Comparison of ENCODE assay signal across 8 cellular contexts in the genomic region with DNA sequence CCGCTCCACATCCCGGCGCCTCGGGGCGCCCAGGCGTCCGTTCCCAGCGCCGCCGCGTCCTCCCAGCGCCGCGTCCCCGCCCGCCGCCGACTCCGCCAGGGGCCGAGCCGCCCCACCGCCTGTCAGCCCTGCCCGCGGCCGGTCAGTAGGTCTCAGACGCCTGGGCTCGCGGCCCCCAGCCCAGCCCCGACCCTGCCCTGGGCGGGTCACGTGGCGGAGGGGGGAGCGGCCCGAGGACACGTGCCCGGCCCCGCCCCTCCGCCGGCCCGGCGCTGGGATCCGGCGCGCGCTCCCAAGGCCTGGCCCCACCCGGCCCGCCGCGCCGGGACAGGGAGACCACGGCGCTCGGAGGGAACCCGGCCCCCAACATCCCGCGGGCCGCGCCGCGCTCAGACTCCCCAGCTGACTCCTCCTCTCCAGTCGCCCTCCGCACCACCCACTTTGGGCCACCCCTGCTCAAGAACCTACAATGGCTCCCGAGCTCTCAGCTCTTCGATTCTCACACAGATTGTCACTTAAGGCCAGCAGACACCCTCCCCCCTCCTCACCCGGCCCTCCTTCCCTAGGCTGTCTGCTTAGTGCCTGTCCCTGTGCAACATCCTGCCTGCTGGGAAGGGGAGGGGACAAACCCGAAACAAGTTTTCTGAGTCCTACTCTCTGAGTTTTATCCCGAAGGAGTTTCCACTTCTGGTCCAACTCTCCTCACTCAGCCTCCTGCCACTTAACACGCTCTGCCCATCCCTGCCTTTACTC. TPM values are rescaled to one million over a fixed set of nuclear protein-coding genes. Genes with fewer than 3 reads are reported as not detected.
DNase-seq lines count a peak whose midpoint lies in the region; ATAC-seq and TF ChIP-seq lines count a peak whose summit lies in the region.

A gene with protein sequence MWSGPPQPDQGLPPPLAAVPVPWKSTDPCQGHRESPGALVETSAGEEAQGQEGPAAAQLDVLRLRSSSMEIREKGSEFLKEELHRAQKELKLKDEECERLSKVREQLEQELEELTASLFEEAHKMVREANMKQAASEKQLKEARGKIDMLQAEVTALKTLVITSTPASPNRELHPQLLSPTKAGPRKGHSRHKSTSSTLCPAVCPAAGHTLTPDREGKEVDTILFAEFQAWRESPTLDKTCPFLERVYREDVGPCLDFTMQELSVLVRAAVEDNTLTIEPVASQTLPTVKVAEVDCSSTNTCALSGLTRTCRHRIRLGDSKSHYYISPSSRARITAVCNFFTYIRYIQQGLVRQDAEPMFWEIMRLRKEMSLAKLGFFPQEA (minus strand): TSS at position 210 of the 753 bp plus-strand sequence. CDS start 199 bp downstream, at position 11.

- no TSS peak for BruUV-seq in IMR-90 (replicated peaks; lab: Mats Ljungman, UMichigan)

- H3K4ac ChIP-seq in IMR-90 (ENCODE audit: low read depth, low read length) = peak within 1 kb of the TSS; percentile 61; the same call in 1 of the 2 replicates

- H3K4me2 ChIP-seq in IMR-90 (ENCODE audit: low read depth, low read length) = peak within 1 kb of the TSS; percentile 90

- no peaks in the 10 kb centered on the region; the same call in 1 of the 2 replicates for H4K20me1 ChIP-seq in IMR-90 (ENCODE audit: insufficient read depth, low read length)

- peak within 1 kb of the TSS; percentile 86; the same call in 1 of the 2 replicates for H2AK5ac ChIP-seq in IMR-90 (ENCODE audit: low read depth, low read length)

- peaks cover 57% of the 10 kb centered on the region for H3K27me3 Mint-ChIP-seq in CD8-positive, alpha-beta T cell (ENCODE audit: low read depth)

- H3K9me3 ChIP-seq in CD8-positive, alpha-beta T cell (ENCODE audit: low read length) = no peaks in the 10 kb centered on the region
- H3K9me3 ChIP-seq in IMR-90 (ENCODE audit: control insufficient read depth, insufficient read depth, low read length) = no peaks in the 10 kb centered on the region
- H3K9me3 ChIP-seq in ascending aorta = no peaks in the 10 kb centered on the region
- no peaks in the 10 kb centered on the region for H3K9me3 ChIP-seq in right cardiac atrium (ENCODE audit: control insufficient read depth, low read length)

- H3K4me1 Mint-ChIP-seq in CD8-positive, alpha-beta T cell (ENCODE audit: low read depth) = peaks cover 10% of the 10 kb centered on the region

- intact Hi-C loops in CD8-positive, alpha-beta T cell (cut with DNase I, micrococcal nuclease) = no loop called here
- intact Hi-C loops in IMR-90 (cut with micrococcal nuclease) (no loop called here), ascending aorta (cut with DNase I) (loop anchor here (2.0 kb wide), 2 partner anchors 29 to 53 kb away; no protein-coding TSS in a partner anchor), right cardiac atrium (cut with DNase I) (no loop called here), posterior cingulate gyrus (cut with DNase I) (no loop called here)

- H3K36me3 Mint-ChIP-seq in CD8-positive, alpha-beta T cell = no peaks in the 10 kb centered on the region

- peak within 1 kb of the TSS; percentile 40 for H3K9ac ChIP-seq in IMR-90 (ENCODE audit: low read depth, low read length)

- CTCF ChIA-PET in CD8-positive, alpha-beta T cell (lab: Charles Lee) = no interaction called here
- CTCF ChIA-PET in IMR-90 (lab: Yijun Ruan, JAX) = interaction anchor here (0.6 to 0.9 kb wide), 2 partner anchors 11 to 86 kb away, joined by 3 read pairs; no protein-coding TSS in a partner anchor

- H3K9me3 Mint-ChIP-seq in CD8-positive, alpha-beta T cell = no peaks in the 10 kb centered on the region

- H3K27me3 ChIP-seq in CD8-positive, alpha-beta T cell (ENCODE audit: insufficient read depth, low read length) = peaks cover 15% of the 10 kb centered on the region
- H3K27me3 ChIP-seq in IMR-90 (ENCODE audit: control insufficient read depth, insufficient read depth, low read length) (peaks cover 25% of the 10 kb centered on the region), ascending aorta (no peaks in the 10 kb centered on the region), right cardiac atrium (ENCODE audit: control insufficient read depth, insufficient read depth) (no peaks in the 10 kb centered on the region)

- peak; percentile 34 for ATAC-seq in CD8-positive, alpha-beta T cell
- peak; percentile 89 for ATAC-seq in IMR-90 (ENCODE audit: low read depth)
- ATAC-seq in right cardiac atrium = peak; percentile 88 to 89
- ATAC-seq in HG02678 (IDR thresholded peaks at IDR 0.05; ENCODE audit: unreplicated experiment) = no peak

- peak within 1 kb of the TSS; percentile 63 for H2AK9ac ChIP-seq in IMR-90 (replicated peaks; ENCODE audit: low read depth, low read length, poor library complexity)

- dilution Hi-C loops in IMR-90 (cut with HindIII; ENCODE audit: low sequenced_read_pairs, unreplicated experiment) = no loop called here

- H3K27ac Mint-ChIP-seq in CD8-positive, alpha-beta T cell = no peak within 1 kb of the TSS

- no peak for TF ChIP-seq CTCF in CD8-positive, alpha-beta T cell (IDR thresholded peaks at IDR 0.05)
- TF ChIP-seq CTCF in IMR-90 (conservative IDR thresholded peaks at IDR 0.05; ENCODE audit: low read depth, low read length) (no peak), ascending aorta (IDR thresholded peaks at IDR 0.05) (no peak)

- peak within 1 kb of the TSS; percentile 15; the same call in 1 of the 2 replicates for H2BK120ac ChIP-seq in IMR-90 (ENCODE audit: low read depth, low read length)

- in situ Hi-C loops in IMR-90 (cut with MboI; ENCODE audit: low sequenced_read_pairs) = no loop called here

- no peak within 1 kb of the TSS for H2BK5ac ChIP-seq in IMR-90 (ENCODE audit: low read depth, low read length, poor library complexity, severe bottlenecking)

- H2AFZ ChIP-seq in IMR-90 (replicated peaks; ENCODE audit: low read length, poor library complexity) = peak within 1 kb of the TSS; percentile 88

- no peak within 1 kb of the TSS; the same call in 1 of the 2 replicates for H2BK20ac ChIP-seq in IMR-90 (ENCODE audit: low read depth, low read length)

- no peak for DNase-seq in CD8-positive, alpha-beta T cell
- DNase-seq in IMR-90 (no peak), ascending aorta (ENCODE audit: low spot score in 2 of 2) (peak in 1 of 2 donors; percentile 81), right cardiac atrium (peak; percentile 79 to 93 (median 91)), posterior cingulate gyrus (peak in 8 of 10 donors; percentile 36 to 92 (median 60)), NCI-H2171 (lab: John Stamatoyannopoulos, UW) (no peak)
- no peak for DNase-seq in stimulated activated CD4-positive, alpha-beta T cell treated with anti-CD3 and anti-CD28 coated beads, Interleukin-4, amount 100 ng/mL, for 1 hour

- no peaks in the 10 kb centered on the region for H3K4me1 ChIP-seq in CD8-positive, alpha-beta T cell (ENCODE audit: insufficient read depth, low read length)
- no peaks in the 10 kb centered on the region; the same call in 1 of the 2 replicates for H3K4me1 ChIP-seq in IMR-90 (ENCODE audit: control insufficient read depth, insufficient read depth, low read length)
- peaks cover 3 to 8% of the 10 kb centered on the region in 2 donors for H3K4me1 ChIP-seq in ascending aorta
- peaks cover 9% of the 10 kb centered on the region for H3K4me1 ChIP-seq in right cardiac atrium (ENCODE audit: control insufficient read depth, insufficient read depth, low read length)

- 3% methylated on average over 39 of the region's 68 CpGs; no CpG with 5 or more reads in 1 of the 2 experiments for WGBS in IMR-90 (ENCODE audit: extremely low coverage in 2 of 2, insufficient read length in 1 of 2), 2 experiments
- 2% methylated on average over 68 of the region's 68 CpGs for WGBS in right cardiac atrium

- H3K14ac ChIP-seq in IMR-90 (replicated peaks; ENCODE audit: low read depth, low read length) = peak within 1 kb of the TSS; percentile 33

- 0 out of 4 replicates have a peak, but pooled peaks cover 0 to 3% of the 10 kb centered on the region in 2 experiments for H3K79me1 ChIP-seq in IMR-90 (ENCODE audit: low read depth in 1 of 2, low read length in 2 of 2)

- 0 out of 2 replicates have a peak within 1 kb of the TSS, but pooled peaks have one; percentile 38 for H3K23ac ChIP-seq in IMR-90 (ENCODE audit: low read depth, low read length)

- H3K36me3 ChIP-seq in CD8-positive, alpha-beta T cell (ENCODE audit: insufficient read depth, low read length) = no peaks in the 10 kb centered on the region
- H3K36me3 ChIP-seq in IMR-90 (ENCODE audit: control insufficient read depth, insufficient read depth, low read length) (no peaks in the 10 kb centered on the region), ascending aorta (no peaks in the 10 kb centered on the region)

- TF ChIP-seq RAD21 in IMR-90 (IDR thresholded peaks at IDR 0.05; ENCODE audit: low read length) = no peak

- H2BK15ac ChIP-seq in IMR-90 (ENCODE audit: low read depth, low read length) = 0 out of 3 replicates have a peak within 1 kb of the TSS, but pooled peaks have one; percentile 7

- no peak within 1 kb of the TSS for H3K4me3 ChIP-seq in CD8-positive, alpha-beta T cell (ENCODE audit: low read depth, low read length)
- peak within 1 kb of the TSS; percentile 75 for H3K4me3 ChIP-seq in IMR-90 (ENCODE audit: insufficient read depth, low read depth, low read length)
- peak within 1 kb of the TSS; percentile 67 to 90 for H3K4me3 ChIP-seq in ascending aorta
- H3K4me3 ChIP-seq in right cardiac atrium (ENCODE audit: low read length) = peak within 1 kb of the TSS; percentile 79

- POLR2A ChIA-PET in CD8-positive, alpha-beta T cell (lab: Charles Lee) = no interaction called here
- POLR2A ChIA-PET in IMR-90 (lab: Charles Lee; ENCODE audit: unreplicated experiment) = no interaction called here

- H3K4me3 Mint-ChIP-seq in CD8-positive, alpha-beta T cell = peak within 1 kb of the TSS; percentile 76

- no peak within 1 kb of the TSS for H3K56ac ChIP-seq in IMR-90 (ENCODE audit: extremely low read depth, insufficient read depth, low read length)

- peak within 1 kb of the TSS; percentile 61; the same call in 1 of the 2 replicates for H3K18ac ChIP-seq in IMR-90 (ENCODE audit: low read depth, low read length)

- peak within 1 kb of the TSS; percentile 13; the same call in 1 of the 2 replicates for H4K5ac ChIP-seq in IMR-90 (ENCODE audit: low read depth, low read length)

- H4K91ac ChIP-seq in IMR-90 (ENCODE audit: insufficient read depth, low read depth, low read length) = peak within 1 kb of the TSS; percentile 12; the same call in 1 of the 2 replicates

- no peak for TF ChIP-seq POLR2A in IMR-90 (IDR thresholded peaks at IDR 0.05; ENCODE audit: low read depth, low read length)

- peak within 1 kb of the TSS; percentile 15 to 77; a peak in 1 of 4 replicates for H4K8ac ChIP-seq in IMR-90 (ENCODE audit: low read depth in 2 of 2, low read length in 2 of 2)

- 0 out of 2 replicates have a peak, but pooled peaks cover 4% of the 10 kb centered on the region for H3K9me1 ChIP-seq in IMR-90 (ENCODE audit: insufficient read depth, low read length)

- no peak within 1 kb of the TSS for H3K27ac ChIP-seq in CD8-positive, alpha-beta T cell (ENCODE audit: low read depth, low read length)
- H3K27ac ChIP-seq in IMR-90 (ENCODE audit: insufficient read depth, low read length) = peak within 1 kb of the TSS; percentile 7; the same call in 1 of the 2 replicates
- peak within 1 kb of the TSS; percentile 39 to 54 for H3K27ac ChIP-seq in ascending aorta
- peak within 1 kb of the TSS; percentile 45 for H3K27ac ChIP-seq in right cardiac atrium (ENCODE audit: low read length)

RNA-seq across cellular contexts. Expression of the gene that starts here (rescaled TPM):
- total RNA-seq in CD8-positive, alpha-beta T cell = not detected
- total RNA-seq in IMR-90 (2012; rRNA removed) (0.28 and 0.72 TPM in 2 replicates), ascending aorta (23.2 TPM), right cardiac atrium (10 to 100 TPM; 12.0 to 18.9 (median 14.9) TPM)
- polyA plus RNA-seq in IMR-90 (2012; rRNA removed) (1.9 TPM in 2 replicates), right cardiac atrium (9.7 TPM)
- 0.84 and 2.4 TPM in 2 replicates for polyA plus RNA-seq in IMR-90 (2012; cell fraction: cytosol; rRNA removed)
- 2.7 and 2.8 TPM in 2 replicates for polyA plus RNA-seq in IMR-90 (2012; cell fraction: nucleus; rRNA removed; ENCODE audit: low replicate concordance)

Comparison
In these comparisons a context has a peak if more than half of its experiments do, and no peak if none do; other contexts are left out.
1. Peak in ATAC-seq in CD8-positive, alpha-beta T cell; RNA of the gene not detected or under 1 TPM.
2. DNase-seq: peak in right cardiac atrium (3 of 3) and posterior cingulate gyrus (8 of 10); none in CD8-positive, alpha-beta T cell (0 of 7), IMR-90 (single experiment), NCI-H2171 (single experiment) and stimulated activated CD4-positive, alpha-beta T cell treated with anti-CD3 and anti-CD28 coated beads, Interleukin-4, amount 100 ng/mL, for 1 hour (single experiment).